ENCODE assay signal across 10 cellular contexts in genomic region chr20:41411458-41411857, GRCh38. TPM values are rescaled to one million over a fixed set of nuclear protein-coding genes. Genes with fewer than 3 reads are reported as not detected.
DNase-seq lines count a peak whose midpoint lies in the region; ATAC-seq and TF ChIP-seq lines count a peak whose summit lies in the region.
"Had no signal": no experiment of that assay in that cellular context is flagged by ENCODE, and none has a peak within 500 bp of the region (broad histone marks: within the 10 kb centered on the region; RNA-seq: fewer than 3 reads in every experiment).

No MANE protein-coding gene starts in this region.

- no peak overlapping the region for H3K4me3 Mint-ChIP-seq in activated CD4-positive, alpha-beta T cell treated with anti-CD3 and anti-CD28 coated beads, Interleukin-2, amount 10 ng/mL, durations not matched to agents 24 days and 14 days

- POLR2A ChIA-PET in IMR-90 (lab: Charles Lee; ENCODE audit: unreplicated experiment) = no interaction called here

- H3K36me3 ChIP-seq in IMR-90 (ENCODE audit: control insufficient read depth, insufficient read depth, low read length) (peaks cover 65% of the 10 kb centered on the region), left lung (peaks cover 0 to 95% of the 10 kb centered on the region in 2 donors)

- H3K27ac ChIP-seq in IMR-90 (ENCODE audit: insufficient read depth, low read length) (no peak overlapping the region), left lung (no peak overlapping the region)
- H3K27ac ChIP-seq: colonic mucosa had no signal

- H2AFZ ChIP-seq in IMR-90 (replicated peaks; ENCODE audit: low read length, poor library complexity) = no peak overlapping the region

- H3K9me3 ChIP-seq in IMR-90 (ENCODE audit: control insufficient read depth, insufficient read depth, low read length) (no peaks in the 10 kb centered on the region), left lung (no peaks in the 10 kb centered on the region)
- H3K9me3 ChIP-seq: colonic mucosa had no signal

- BruUV-seq in IMR-90 (replicated peaks; lab: Mats Ljungman, UMichigan) = no TSS peak

- no peak overlapping the region for H2BK120ac ChIP-seq in IMR-90 (ENCODE audit: low read depth, low read length)

- H2AK5ac ChIP-seq in IMR-90 (ENCODE audit: low read depth, low read length) = no peak overlapping the region

- CTCF ChIA-PET in IMR-90 (lab: Yijun Ruan, JAX) = interaction anchor here (0.6 to 1.7 kb wide), 6 partner anchors 13 to 276 kb away, joined by 3 to 11 read pairs (median 4); no protein-coding TSS in a partner anchor

- no peak overlapping the region for H3K14ac ChIP-seq in IMR-90 (replicated peaks; ENCODE audit: low read depth, low read length)

- DNase-seq in AG08395 (ENCODE audit: low spot score) (peak; percentile 68), IMR-90 (peak; percentile 28), astrocyte of the hippocampus (ENCODE audit: low read depth, low spot score) (peak; percentile 33), left lung (no peak), anterior cingulate cortex (lab: John Stamatoyannopoulos, UW) (no peak), kidney glomerular epithelial cell (lab: John Stamatoyannopoulos, UW) (no peak)
- DNase-seq in activated CD4-positive, alpha-beta T cell treated with anti-CD3 and anti-CD28 coated beads, Interleukin-2, amount 10 ng/mL, durations not matched to agents 24 days and 14 days = no peak
- DNase-seq: colonic mucosa had no signal

- TF ChIP-seq RAD21 in IMR-90 (IDR thresholded peaks at IDR 0.05; ENCODE audit: low read length) = peak; percentile 57

- H4K5ac ChIP-seq in IMR-90 (ENCODE audit: low read depth, low read length) = no peak overlapping the region

- no peak overlapping the region for H2BK15ac ChIP-seq in IMR-90 (ENCODE audit: low read depth, low read length)

- intact Hi-C loops in IMR-90 (cut with micrococcal nuclease) (loop anchor here (1.0 to 10.0 kb wide), 3 partner anchors 71 to 238 kb away; partner anchors contain the start of gene LPIN3), left lung (cut with DNase I) (no loop called here)
- intact Hi-C loops in activated CD4-positive, alpha-beta T cell treated with anti-CD3 and anti-CD28 coated beads, Interleukin-2, amount 10 ng/mL, durations not matched to agents 24 days and 14 days (cut with micrococcal nuclease) = no loop called here

- no peak overlapping the region for H3K56ac ChIP-seq in IMR-90 (ENCODE audit: extremely low read depth, insufficient read depth, low read length)

- no peak overlapping the region for H3K23ac ChIP-seq in IMR-90 (ENCODE audit: low read depth, low read length)

- H4K91ac ChIP-seq in IMR-90 (ENCODE audit: insufficient read depth, low read depth, low read length) = no peak overlapping the region

- H3K79me1 ChIP-seq in IMR-90 (ENCODE audit: low read depth in 1 of 2, low read length in 2 of 2) = no peaks in the 10 kb centered on the region; a peak in 1 of 4 replicates

- in situ Hi-C loops in IMR-90 (cut with MboI; ENCODE audit: low sequenced_read_pairs) = no loop called here

- dilution Hi-C loops in IMR-90 (cut with HindIII; ENCODE audit: low sequenced_read_pairs, unreplicated experiment) = no loop called here

- H2AK9ac ChIP-seq in IMR-90 (replicated peaks; ENCODE audit: low read depth, low read length, poor library complexity) = no peak overlapping the region

- no peak overlapping the region for H3K18ac ChIP-seq in IMR-90 (ENCODE audit: low read depth, low read length)

- peak; percentile 45 for TF ChIP-seq CTCF in IMR-90 (conservative IDR thresholded peaks at IDR 0.05; ENCODE audit: low read depth, low read length)
- no peak for TF ChIP-seq CTCF in left lung (IDR thresholded peaks at IDR 0.05)

- no peak for TF ChIP-seq POLR2A in IMR-90 (IDR thresholded peaks at IDR 0.05; ENCODE audit: low read depth, low read length)

- no peak overlapping the region for H3K9ac ChIP-seq in IMR-90 (ENCODE audit: low read depth, low read length)

- H3K27me3 ChIP-seq in IMR-90 (ENCODE audit: control insufficient read depth, insufficient read depth, low read length) (no peaks in the 10 kb centered on the region), left lung (no peaks in the 10 kb centered on the region)
- H3K27me3 ChIP-seq: colonic mucosa had no signal

- H4K20me1 ChIP-seq in IMR-90 (ENCODE audit: insufficient read depth, low read length) = no peaks in the 10 kb centered on the region; the same call in 1 of the 2 replicates

- H3K4me3 ChIP-seq in IMR-90 (ENCODE audit: insufficient read depth, low read depth, low read length) (no peak overlapping the region), left lung (no peak overlapping the region)
- H3K4me3 ChIP-seq: colonic mucosa, GM12878 had no signal

- ATAC-seq in IMR-90 (ENCODE audit: low read depth) = peak; percentile 51
- ATAC-seq in left lung = peak; percentile 41
- no peak for ATAC-seq in GM19455 (IDR thresholded peaks at IDR 0.05; ENCODE audit: unreplicated experiment)
- ATAC-seq: GM12878 had no signal

- no peaks in the 10 kb centered on the region for H3K9me1 ChIP-seq in IMR-90 (ENCODE audit: insufficient read depth, low read length)

- WGBS in IMR-90 (ENCODE audit: extremely low coverage in 2 of 2, insufficient read length in 1 of 2), 2 experiments = no CpG with 5 or more reads among the region's 2 CpGs

- H4K8ac ChIP-seq in IMR-90 (ENCODE audit: low read depth in 2 of 2, low read length in 2 of 2) = 0 out of 4 replicates have a peak overlapping the region, but pooled peaks of 1 of the 2 experiments have one; percentile 2

- H3K27ac Mint-ChIP-seq in activated CD4-positive, alpha-beta T cell treated with anti-CD3 and anti-CD28 coated beads, Interleukin-2, amount 10 ng/mL, durations not matched to agents 24 days and 14 days = no peak overlapping the region

- H3K9me3 Mint-ChIP-seq in activated CD4-positive, alpha-beta T cell treated with anti-CD3 and anti-CD28 coated beads, Interleukin-2, amount 10 ng/mL, durations not matched to agents 24 days and 14 days = no peaks in the 10 kb centered on the region

- no peak overlapping the region for H2BK20ac ChIP-seq in IMR-90 (ENCODE audit: low read depth, low read length)

- H3K4me2 ChIP-seq in IMR-90 (ENCODE audit: low read depth, low read length) = no peak overlapping the region

- no peak overlapping the region for H2BK5ac ChIP-seq in IMR-90 (ENCODE audit: low read depth, low read length, poor library complexity, severe bottlenecking)

- peaks cover 56% of the 10 kb centered on the region for H3K36me3 Mint-ChIP-seq in activated CD4-positive, alpha-beta T cell treated with anti-CD3 and anti-CD28 coated beads, Interleukin-2, amount 10 ng/mL, durations not matched to agents 24 days and 14 days (ENCODE audit: low read depth)

- no peaks in the 10 kb centered on the region for H3K4me1 ChIP-seq in IMR-90 (ENCODE audit: control insufficient read depth, insufficient read depth, low read length)
- H3K4me1 ChIP-seq in left lung = no peaks in the 10 kb centered on the region
- H3K4me1 ChIP-seq: colonic mucosa had no signal

- peaks cover 27% of the 10 kb centered on the region for H3K4me1 Mint-ChIP-seq in activated CD4-positive, alpha-beta T cell treated with anti-CD3 and anti-CD28 coated beads, Interleukin-2, amount 10 ng/mL, durations not matched to agents 24 days and 14 days

- no peaks in the 10 kb centered on the region for H3K27me3 Mint-ChIP-seq in activated CD4-positive, alpha-beta T cell treated with anti-CD3 and anti-CD28 coated beads, Interleukin-2, amount 10 ng/mL, durations not matched to agents 24 days and 14 days

- H3K4ac ChIP-seq in IMR-90 (ENCODE audit: low read depth, low read length) = no peak overlapping the region

TF ChIP-seq in IMR-90, 13 proteins besides CTCF, POLR2A, EP300 and RAD21:
- TF ChIP-seq SMC3 (IDR thresholded peaks at IDR 0.05; ENCODE audit: low read depth, low read length) = peak; percentile 32; the same call in 1 of the 2 replicates
- TF ChIP-seq MAFK (IDR thresholded peaks at IDR 0.05; ENCODE audit: low read depth, low read length) = no peak
- TF ChIP-seq FOS (IDR thresholded peaks at IDR 0.05; ENCODE audit: low read depth, low read length) = no peak
- no peak for TF ChIP-seq CHD1 (IDR thresholded peaks at IDR 0.05; ENCODE audit: low read depth, low read length)

RNA-seq across cellular contexts. Expression of gene EMILIN3, which starts 44.8 kb away (rescaled TPM):
- under 0.01 TPM in 2 replicates for total RNA-seq in IMR-90 (2012; rRNA removed)
- polyA plus RNA-seq in IMR-90 (2012; rRNA removed) = 0.07 and 0.16 TPM in 2 replicates
- polyA plus RNA-seq in IMR-90 (2012; cell fraction: cytosol; rRNA removed) = 0.04 and 0.15 TPM in 2 replicates
- polyA plus RNA-seq in IMR-90 (2012; cell fraction: nucleus; rRNA removed; ENCODE audit: low replicate concordance) = 0.02 and 0.10 TPM in 2 replicates
- under 1 TPM; 0.08 to 0.29 TPM for total RNA-seq in left lung
- 0.58 and 0.73 TPM in 2 replicates for total RNA-seq in activated CD4-positive, alpha-beta T cell treated with anti-CD3 and anti-CD28 coated beads, Interleukin-2, amount 10 ng/mL, durations not matched to agents 24 days and 14 days
- total RNA-seq: GM12878 had no signal
- polyA plus RNA-seq: GM12878 had no signal

Comparison
In these comparisons a context has a peak if more than half of its experiments do, and no peak if none do; other contexts are left out.
1. DNase-seq: peak in AG08395 (single experiment), IMR-90 (single experiment) and astrocyte of the hippocampus (single experiment); none in left lung (0 of 2), anterior cingulate cortex (0 of 58), activated CD4-positive, alpha-beta T cell treated with anti-CD3 and anti-CD28 coated beads, Interleukin-2, amount 10 ng/mL, durations not matched to agents 24 days and 14 days (single experiment) and kidney glomerular epithelial cell (single experiment).